Comparison of ENCODE assay signal across 6 cellular contexts in genomic region chr20:51267679-51268078, GRCh38.
"Had no signal": no experiment of that assay in that cellular context is flagged by ENCODE, and none has a peak within 500 bp of the region (broad histone marks: within the 10 kb centered on the region; RNA-seq: fewer than 3 reads in every experiment).

No MANE protein-coding gene starts in this region.

- H3K4me3 ChIP-seq: GM23338 had no signal

- H3K4me2 ChIP-seq: GM23338 had no signal

- H3K4me3 Mint-ChIP-seq: GM23338, H9 had no signal

- H3K4me1 Mint-ChIP-seq: GM23338, H9, IgD-negative memory B cell had no signal

- H2AFZ ChIP-seq: GM23338 had no signal

- H3K36me3 Mint-ChIP-seq: IgD-negative memory B cell had no signal

- ATAC-seq: GM23338, HepG2 had no signal

- DNase-seq: H9, HCEC 1CT, KG1 had no signal

- H3K27ac Mint-ChIP-seq: GM23338, H9, IgD-negative memory B cell had no signal
